Comparison of ENCODE assay signal across 14 cellular contexts in genomic region chr21:33893917-33894316, GRCh38. TPM values are rescaled to one million over a fixed set of nuclear protein-coding genes. Genes with fewer than 3 reads are reported as not detected.
DNase-seq lines count a peak whose midpoint lies in the region; FAIRE-seq and TF ChIP-seq lines count a peak whose summit lies in the region.
"Had no signal": no experiment of that assay in that cellular context is flagged by ENCODE, and none has a peak within 500 bp of the region (broad histone marks: within the 10 kb centered on the region; RNA-seq: fewer than 3 reads in every experiment).

No MANE protein-coding gene starts in this region.

- no peak for TF ChIP-seq CTCF in astrocyte (IDR thresholded peaks at IDR 0.05; ENCODE audit: insufficient read depth, low read depth, low read length)
- no peak for TF ChIP-seq CTCF in neural progenitor cell (IDR thresholded peaks at IDR 0.05)
- TF ChIP-seq CTCF in Peyer's patch (IDR thresholded peaks at IDR 0.05), result no peak

- peaks cover 14% of the 10 kb centered on the region for H3K4me1 ChIP-seq in astrocyte (ENCODE audit: insufficient read depth, low read length)
- H3K4me1 ChIP-seq in neural progenitor cell, result peaks cover 32% of the 10 kb centered on the region
- H3K4me1 ChIP-seq in Peyer's patch, result peaks cover 0 to 5% (median 0%) of the 10 kb centered on the region in 4 donors

- H3K27ac Mint-ChIP-seq in astrocyte (ENCODE audit: unreplicated experiment) (no peak overlapping the region), neural progenitor cell (no peak overlapping the region)

- H2AFZ ChIP-seq in astrocyte (ENCODE audit: low read depth, low read length) (no peak overlapping the region), neural progenitor cell (replicated peaks) (no peak overlapping the region)

- H3K27me3 ChIP-seq in astrocyte (ENCODE audit: insufficient read depth, low read length), result no peaks in the 10 kb centered on the region
- no peaks in the 10 kb centered on the region for H3K27me3 ChIP-seq in neural progenitor cell
- H3K27me3 ChIP-seq in Peyer's patch, result no peaks in the 10 kb centered on the region

- DNase-seq in NCI-H82 (lab: John Stamatoyannopoulos, UW), result peak; percentile 79
- no peak for DNase-seq in NCI-H82 treated with DMSO at 0.1 percent for 48 hours (lab: John Stamatoyannopoulos, UW; ENCODE audit: unreplicated experiment)
- no peak for DNase-seq in astrocyte (ENCODE audit: low read depth)
- DNase-seq in neural progenitor cell (ENCODE audit: low spot score), result peak; percentile 56
- no peak for DNase-seq in Peyer's patch
- no peak for DNase-seq in KBM-7
- DNase-seq in HuH-7.5 (ENCODE audit: low spot score), result no peak
- no peak for DNase-seq in anterior cingulate cortex (lab: John Stamatoyannopoulos, UW)
- DNase-seq: 8988T, HCEC 1CT, MM.1S, NCI-H1105 treated with DMSO at 0.1 percent for 48 hours, NCI-H187, NCI-H748 treated with DMSO at 0.1 percent for 48 hours had no signal

- no peaks in the 10 kb centered on the region for H3K36me3 Mint-ChIP-seq in astrocyte (ENCODE audit: low read depth, unreplicated experiment)
- peaks cover 2% of the 10 kb centered on the region for H3K36me3 Mint-ChIP-seq in neural progenitor cell

- FAIRE-seq in astrocyte (lab: Jason Lieb, UNC), result no peak

- H3K4me1 Mint-ChIP-seq in astrocyte (ENCODE audit: low read depth, unreplicated experiment), result peaks cover 14% of the 10 kb centered on the region
- H3K4me1 Mint-ChIP-seq in neural progenitor cell, result peaks cover 31% of the 10 kb centered on the region

- H3K27ac ChIP-seq in astrocyte (ENCODE audit: low read depth, low read length) (no peak overlapping the region), neural progenitor cell (no peak overlapping the region), Peyer's patch (no peak overlapping the region)

- in situ Hi-C loops in KBM-7 (cut with MboI; ENCODE audit: low pct_unique_long_range_greater_than_20kb, low sequenced_read_pairs), result no loop called here

- peak overlapping the region; percentile 80 for H3K4me2 ChIP-seq in astrocyte (ENCODE audit: low read length)
- H3K4me2 ChIP-seq in neural progenitor cell, result peak overlapping the region; percentile 49

- H3K27me3 Mint-ChIP-seq in astrocyte (ENCODE audit: low read depth, unreplicated experiment) (peaks cover 2% of the 10 kb centered on the region), neural progenitor cell (ENCODE audit: insufficient read depth, low read depth) (peaks cover 4% of the 10 kb centered on the region)

- H3K4me3 ChIP-seq in astrocyte (ENCODE audit: insufficient read depth, low read depth, low read length) (no peak overlapping the region), neural progenitor cell (no peak overlapping the region), Peyer's patch (no peak overlapping the region)

- peaks cover 14% of the 10 kb centered on the region for H3F3A ChIP-seq in neural progenitor cell (ENCODE audit: low read depth)

- H3K9me3 ChIP-seq in astrocyte (ENCODE audit: insufficient read depth, low read depth, low read length) (no peaks in the 10 kb centered on the region), neural progenitor cell (ENCODE audit: low read depth) (no peaks in the 10 kb centered on the region), Peyer's patch (no peaks in the 10 kb centered on the region)

- H3K36me3 ChIP-seq in astrocyte (ENCODE audit: insufficient read depth, low read length) (no peaks in the 10 kb centered on the region), neural progenitor cell (no peaks in the 10 kb centered on the region), Peyer's patch (no peaks in the 10 kb centered on the region)

- TF ChIP-seq POLR2A in Peyer's patch (IDR thresholded peaks at IDR 0.05), result no peak

- H3K9me3 Mint-ChIP-seq in astrocyte (ENCODE audit: unreplicated experiment) (no peaks in the 10 kb centered on the region), neural progenitor cell (peaks cover 2% of the 10 kb centered on the region)

- H3K9ac ChIP-seq in astrocyte (ENCODE audit: low read length), result no peak overlapping the region
- no peak overlapping the region for H3K9ac ChIP-seq in neural progenitor cell

- H3K79me2 ChIP-seq in astrocyte (ENCODE audit: insufficient read depth, low read length) (no peaks in the 10 kb centered on the region), neural progenitor cell (ENCODE audit: low read depth) (no peaks in the 10 kb centered on the region)

- H4K20me1 ChIP-seq in astrocyte (ENCODE audit: insufficient read depth, low read length) (no peaks in the 10 kb centered on the region), neural progenitor cell (ENCODE audit: low read depth) (no peaks in the 10 kb centered on the region)

- H3K4me3 Mint-ChIP-seq in astrocyte (ENCODE audit: unreplicated experiment) (no peak overlapping the region), neural progenitor cell (no peak overlapping the region)

RNA-seq across cellular contexts. Expression of gene ATP5PO, which starts 21.7 kb away (rescaled TPM):
- total RNA-seq in astrocyte (163 and 171 TPM in 2 replicates), neural progenitor cell (ENCODE audit: low replicate concordance) (271 and 309 TPM in 2 replicates), Peyer's patch (100 to 1,000 TPM; 178 to 291 (median 203) TPM)

Comparison
In these comparisons a context has a peak if more than half of its experiments do, and no peak if none do; other contexts are left out.
1. DNase-seq: peak in NCI-H82 (single experiment) and neural progenitor cell (single experiment); none in NCI-H82 treated with DMSO at 0.1 percent for 48 hours (single experiment), astrocyte (single experiment), Peyer's patch (0 of 3), KBM-7 (single experiment), HuH-7.5 (single experiment) and anterior cingulate cortex (0 of 58).